In genomic region chr10:91220194-91220953, GRCh38 we compare ENCODE assay signal across 8 cellular contexts. TPM values are rescaled to one million over a fixed set of nuclear protein-coding genes. Genes with fewer than 3 reads are reported as not detected.
DNase-seq lines count a peak whose midpoint lies in the region; ATAC-seq and TF ChIP-seq lines count a peak whose summit lies in the region.

Gene PCGF5 (plus strand): TSS chr10:91220663. CDS start chr10:91222872, 2,209 bp downstream.

- intact Hi-C loops in dendritic cell treated with granulocyte-macrophage colony-stimulating factor and Interleukin-4, amounts not matched to agents 40 ng/mL and 50 ng/mL, for 4 days (cut with micrococcal nuclease) = loop anchor here (2.0 kb wide), 1 partner anchor 58 kb away; no protein-coding TSS in a partner anchor

- H3K4me1 ChIP-seq in liver (ENCODE audit: control insufficient read depth in 4 of 4, insufficient read depth in 4 of 4, low read length in 3 of 4) = peaks cover 0 to 46% (median 17%) of the 10 kb centered on the region in 4 donors

- peak; percentile 57 for TF ChIP-seq CTCF in liver (IDR thresholded peaks at IDR 0.05; ENCODE audit: low read depth, low read length, missing input control)

- H3K27ac Mint-ChIP-seq in dendritic cell treated with granulocyte-macrophage colony-stimulating factor and Interleukin-4, amounts not matched to agents 40 ng/mL and 50 ng/mL, for 4 days = peak within 1 kb of the TSS; percentile 85

- peaks cover 20% of the 10 kb centered on the region for H3K36me3 Mint-ChIP-seq in dendritic cell treated with granulocyte-macrophage colony-stimulating factor and Interleukin-4, amounts not matched to agents 40 ng/mL and 50 ng/mL, for 4 days (ENCODE audit: low read depth)

- ATAC-seq in HG03432 (IDR thresholded peaks at IDR 0.05; ENCODE audit: unreplicated experiment) = peak; percentile 98

- DNase-seq in C1 segment of cervical spinal cord (lab: John Stamatoyannopoulos, UW) = peak in 13 of 14 donors; percentile 30 to 89 (median 77)
- peak; percentile 90 for DNase-seq in NCI-H69 (lab: John Stamatoyannopoulos, UW)
- peak; percentile 84 to 86 for DNase-seq in activated CD4-positive, alpha-beta T cell treated with anti-CD3 and anti-CD28 coated beads, Interleukin-2, amount 50 U/mL, for 4 hours
- peak; percentile 89 for DNase-seq in stimulated activated CD4-positive, alpha-beta T cell treated with anti-CD3 and anti-CD28 coated beads, Interleukin-4, amount 100 ng/mL, for 1 hour

- no peaks in the 10 kb centered on the region for H3K27me3 ChIP-seq in liver (ENCODE audit: control insufficient read depth in 4 of 4, insufficient read depth in 4 of 4, low read length in 3 of 4)

- H3K9me3 Mint-ChIP-seq in dendritic cell treated with granulocyte-macrophage colony-stimulating factor and Interleukin-4, amounts not matched to agents 40 ng/mL and 50 ng/mL, for 4 days = no peaks in the 10 kb centered on the region

- peak within 1 kb of the TSS; percentile 90 to 96 for H3K27ac ChIP-seq in liver (ENCODE audit: low read depth in 1 of 2, low read length in 2 of 2)

- H3K4me1 Mint-ChIP-seq in dendritic cell treated with granulocyte-macrophage colony-stimulating factor and Interleukin-4, amounts not matched to agents 40 ng/mL and 50 ng/mL, for 4 days (ENCODE audit: low read depth) = peaks cover 49% of the 10 kb centered on the region

- H3K4me3 Mint-ChIP-seq in dendritic cell treated with granulocyte-macrophage colony-stimulating factor and Interleukin-4, amounts not matched to agents 40 ng/mL and 50 ng/mL, for 4 days = peak within 1 kb of the TSS; percentile 83

- peak in 1 of 2 donors; percentile 49 for TF ChIP-seq RAD21 in liver (IDR thresholded peaks at IDR 0.05)

- H3K36me3 ChIP-seq in liver (ENCODE audit: control insufficient read depth in 4 of 4, insufficient read depth in 3 of 4, low read depth in 1 of 4, low read length in 3 of 4) = peaks cover 0 to 2% (median 0%) of the 10 kb centered on the region in 4 donors

- H3K4me3 ChIP-seq in liver (ENCODE audit: low read depth in 1 of 3, low read length in 3 of 3) = peak within 1 kb of the TSS; percentile 76 to 91 (median 88)

- WGBS in liver = under 1% methylated on average over 66 of the region's 66 CpGs

- TF ChIP-seq POLR2A in GM19193 (IDR thresholded peaks at IDR 0.05; ENCODE audit: extremely low read depth, insufficient read depth, insufficient read length) = peak; percentile 73

- peak within 1 kb of the TSS; percentile 86 to 93 for H3K9ac ChIP-seq in liver (ENCODE audit: low read depth in 1 of 2, low read length in 2 of 2)

- H3K9me3 ChIP-seq in liver (ENCODE audit: control insufficient read depth in 4 of 4, low read length in 3 of 4) = no peaks in the 10 kb centered on the region

- H3K27me3 Mint-ChIP-seq in dendritic cell treated with granulocyte-macrophage colony-stimulating factor and Interleukin-4, amounts not matched to agents 40 ng/mL and 50 ng/mL, for 4 days = peaks cover 3% of the 10 kb centered on the region

TF ChIP-seq in liver, 16 proteins besides CTCF, POLR2A, EP300 and RAD21:
- TF ChIP-seq RXRA (IDR thresholded peaks at IDR 0.05) (no peak), YY1 (IDR thresholded peaks at IDR 0.05) (no peak), FOXA1 (IDR thresholded peaks at IDR 0.05) (no peak), ATF3 (IDR thresholded peaks at IDR 0.05) (no peak), MAX (IDR thresholded peaks at IDR 0.05) (no peak), SP1 (IDR thresholded peaks at IDR 0.05) (peak; percentile 51), ZBTB33 (IDR thresholded peaks at IDR 0.05) (no peak), TAF1 (conservative IDR thresholded peaks at IDR 0.05) (no peak), REST (IDR thresholded peaks at IDR 0.05) (no peak), EGR1 (IDR thresholded peaks at IDR 0.05; ENCODE audit: low read depth in 2 of 2) (no peak), HNF4A (conservative IDR thresholded peaks at IDR 0.05) (peak in 1 of 2 donors; percentile 10), NR2F2 (IDR thresholded peaks at IDR 0.05) (no peak)

RNA-seq across cellular contexts. Expression of gene PCGF5, which starts in this region (rescaled TPM):
- total RNA-seq in liver = 10 to 100 TPM; 34.8 to 55.5 TPM
- 10 to 100 TPM; 18.9 to 29.6 TPM for polyA plus RNA-seq in liver

Comparison
In these comparisons a context has a peak if more than half of its experiments do, and no peak if none do; other contexts are left out.
1. Peak in every context shown above with its lines: DNase-seq, ATAC-seq, H3K4me3 ChIP-seq and H3K27ac ChIP-seq.